Comparison of ENCODE assay signal across 16 cellular contexts in the genomic region with DNA sequence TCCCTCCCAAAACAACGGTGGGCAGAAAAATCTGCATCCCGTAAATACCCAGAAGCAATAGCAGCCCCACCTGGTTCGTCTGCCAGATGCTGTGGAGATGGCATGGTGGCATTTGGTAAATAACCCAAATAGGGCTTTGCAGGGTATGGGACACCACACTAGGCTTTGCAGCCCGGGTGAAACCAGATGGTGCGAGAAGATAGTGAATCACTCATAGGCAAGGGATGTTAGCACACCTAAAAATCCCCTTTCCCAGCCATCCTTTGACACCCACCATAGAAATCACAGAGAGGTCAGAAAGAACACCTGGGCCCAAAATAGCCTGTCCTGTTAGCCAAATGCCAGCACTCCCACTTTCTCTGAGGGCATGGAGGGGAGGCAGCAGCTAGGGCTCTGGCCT. TPM values are rescaled to one million over a fixed set of nuclear protein-coding genes. Genes with fewer than 3 reads are reported as not detected.
DNase-seq lines count a peak whose midpoint lies in the region; ATAC-seq and TF ChIP-seq lines count a peak whose summit lies in the region.
"Had no signal": no experiment of that assay in that cellular context is flagged by ENCODE, and none has a peak within 500 bp of the region (broad histone marks: within the 10 kb centered on the region; RNA-seq: fewer than 3 reads in every experiment).

No MANE protein-coding gene starts in this region.

- H3K27me3 ChIP-seq in mammary epithelial cell (ENCODE audit: insufficient read depth, low read length), result no peaks in the 10 kb centered on the region
- H3K27me3 ChIP-seq: uterus had no signal

- no peaks in the 10 kb centered on the region for H3K9me3 ChIP-seq in mammary epithelial cell (replicated peaks; ENCODE audit: insufficient read depth, low read length)
- H3K9me3 ChIP-seq: lower lobe of right lung, uterus had no signal

- no peak overlapping the region for H2AFZ ChIP-seq in mammary epithelial cell (ENCODE audit: low read depth, low read length)

- H3K27ac Mint-ChIP-seq in MCF 10A (ENCODE audit: low read depth, unreplicated experiment), result no peak overlapping the region
- H3K27ac Mint-ChIP-seq: activated naive CD4-positive, alpha-beta T cell treated with anti-CD3 and anti-CD28 coated beads for 36 hours; CD8-positive, alpha-beta memory T cell had no signal

- peak; percentile 58 for DNase-seq in mammary epithelial cell
- no peak for DNase-seq in MCF 10A (ENCODE audit: unreplicated experiment)
- no peak for DNase-seq in epithelial cell of prostate (ENCODE audit: low read depth, low spot score)
- DNase-seq in stimulated activated naive CD8-positive, alpha-beta T cell treated with anti-CD3 and anti-CD28 coated beads, Interleukin-15, Interleukin-2, amounts not matched to agents 100 U/mL and 50 U/mL, for 24 hours, result no peak
- DNase-seq in NCI-H748 (lab: John Stamatoyannopoulos, UW; ENCODE audit: unreplicated experiment), result no peak
- DNase-seq in NCI-H1436 treated with DMSO at 0.1 percent for 48 hours (lab: John Stamatoyannopoulos, UW), result no peak
- no peak for DNase-seq in NCI-H1092 (lab: John Stamatoyannopoulos, UW)
- DNase-seq: activated naive CD4-positive, alpha-beta T cell treated with anti-CD3 and anti-CD28 coated beads for 36 hours; CD8-positive, alpha-beta memory T cell; lower lobe of right lung; stimulated activated naive CD4-positive, alpha-beta T cell; SW 1271; uterus had no signal

- H3K36me3 ChIP-seq in mammary epithelial cell (ENCODE audit: insufficient read depth, low read length), result no peaks in the 10 kb centered on the region
- H3K36me3 ChIP-seq: lower lobe of right lung, uterus had no signal

- H3K36me3 Mint-ChIP-seq in MCF 10A (ENCODE audit: insufficient read depth, unreplicated experiment), result peaks cover 13% of the 10 kb centered on the region
- H3K36me3 Mint-ChIP-seq: CD8-positive, alpha-beta memory T cell had no signal

- H4K20me1 ChIP-seq in mammary epithelial cell (ENCODE audit: insufficient read depth, low read length), result no peaks in the 10 kb centered on the region

- 75% methylated on average over 5 of the region's 5 CpGs for WGBS in mammary epithelial cell (ENCODE audit: low coverage, missing lambda C conversion rate)

- H3K27ac ChIP-seq in mammary epithelial cell (ENCODE audit: insufficient read depth, low read depth, low read length) (no peak overlapping the region), epithelial cell of prostate (peak overlapping the region; percentile 34)
- H3K27ac ChIP-seq: KMS-11, lower lobe of right lung, uterus had no signal

- no TSS peak for BruUV-seq in mammary epithelial cell (replicated peaks; lab: Mats Ljungman, UMichigan)
- BruUV-seq in MCF 10A (replicated peaks; lab: Mats Ljungman, UMichigan), result no TSS peak

- H3K4me3 Mint-ChIP-seq in MCF 10A (ENCODE audit: unreplicated experiment), result no peak overlapping the region
- H3K4me3 Mint-ChIP-seq: activated naive CD4-positive, alpha-beta T cell treated with anti-CD3 and anti-CD28 coated beads for 36 hours; CD8-positive, alpha-beta memory T cell; nephron had no signal

- TF ChIP-seq CTCF in mammary epithelial cell (conservative IDR thresholded peaks at IDR 0.05 in 1 of 2, IDR thresholded peaks at IDR 0.05 in 1 of 2; ENCODE audit: extremely low read depth in 1 of 2, insufficient read depth in 1 of 2, low read depth in 1 of 2, low read length in 2 of 2) (no peak), MCF 10A (IDR thresholded peaks at IDR 0.05; ENCODE audit: unreplicated experiment) (no peak)

- H3K4me1 Mint-ChIP-seq in MCF 10A (ENCODE audit: insufficient read depth, unreplicated experiment), result no peaks in the 10 kb centered on the region
- H3K4me1 Mint-ChIP-seq: CD8-positive, alpha-beta memory T cell had no signal

- no peaks in the 10 kb centered on the region for H3K27me3 Mint-ChIP-seq in MCF 10A (ENCODE audit: insufficient read depth, unreplicated experiment)

- ATAC-seq in HG02610 (IDR thresholded peaks at IDR 0.05; ENCODE audit: unreplicated experiment), result peak; percentile 43
- ATAC-seq in stimulated activated naive CD8-positive, alpha-beta T cell treated with anti-CD3 and anti-CD28 coated beads, Interleukin-15, Interleukin-2, amounts not matched to agents 100 U/mL and 50 U/mL, for 24 hours, result peak; percentile 34
- ATAC-seq: lower lobe of right lung had no signal

- CTCF ChIA-PET in mammary epithelial cell (lab: Charles Lee; ENCODE audit: low non-redundant PET) (no interaction called here), MCF 10A (lab: Yijun Ruan, JAX) (interaction anchor here (0.6 to 0.9 kb wide), 3 partner anchors 17 to 729 kb away, joined by 3 to 5 read pairs (median 3); no protein-coding TSS in a partner anchor)

- H3K4me3 ChIP-seq in mammary epithelial cell (replicated peaks in 1 of 3; ENCODE audit: insufficient read depth in 1 of 3, low read depth in 2 of 3, low read length in 3 of 3), result no peak overlapping the region
- H3K4me3 ChIP-seq: lower lobe of right lung, uterus had no signal

- no peak overlapping the region for H3K9ac ChIP-seq in mammary epithelial cell (ENCODE audit: insufficient read depth, low read length)
- H3K9ac ChIP-seq: KMS-11 had no signal

- H3K79me2 ChIP-seq in mammary epithelial cell (ENCODE audit: insufficient read depth, low read length), result no peaks in the 10 kb centered on the region

- no peak overlapping the region for H3K4me2 ChIP-seq in mammary epithelial cell (ENCODE audit: insufficient read depth, low read depth, low read length)
- H3K4me2 ChIP-seq: KMS-11 had no signal

- H3K4me1 ChIP-seq in mammary epithelial cell (ENCODE audit: insufficient read depth, low read length), result peaks cover 23% of the 10 kb centered on the region
- H3K4me1 ChIP-seq: lower lobe of right lung, uterus had no signal

- POLR2A ChIA-PET in MCF 10A (lab: Yijun Ruan, JAX), result no interaction called here

- dilution Hi-C loops in mammary epithelial cell (cut with HindIII; ENCODE audit: low sequenced_read_pairs), result no loop called here

- in situ Hi-C loops in mammary epithelial cell (cut with MboI; ENCODE audit: low sequenced_read_pairs in 2 of 2), result no loop called here

- H3K9me3 Mint-ChIP-seq in MCF 10A (ENCODE audit: unreplicated experiment), result no peaks in the 10 kb centered on the region
- H3K9me3 Mint-ChIP-seq: activated naive CD4-positive, alpha-beta T cell treated with anti-CD3 and anti-CD28 coated beads for 36 hours; nephron had no signal

- intact Hi-C loops in mammary epithelial cell (cut with micrococcal nuclease), result loop anchor here (1.0 kb wide), 1 partner anchor 26 kb away; no protein-coding TSS in a partner anchor
- intact Hi-C loops in MCF 10A (cut with micrococcal nuclease), result no loop called here

RNA-seq across cellular contexts. Expression of a gene that starts 47.6 kb away (rescaled TPM):
- total RNA-seq in mammary epithelial cell (10 to 100 TPM in 1 of 2 donors, 1 to 10 TPM in 1; 8.5 to 12.7 TPM), MCF 10A (2022) (4.3 and 5.3 TPM in 2 replicates)
- 2.7 TPM for polyA plus RNA-seq in mammary epithelial cell
- polyA minus RNA-seq in mammary epithelial cell, result 10.6 TPM
- polyA plus RNA-seq: CD8-positive, alpha-beta memory T cell had no signal
